Comparison of ENCODE assay signal across 2 cellular contexts in genomic region chr3:55645406-55645805, GRCh38.
TF ChIP-seq lines count a peak whose summit lies in the region.

No MANE protein-coding gene starts in this region.

TF ChIP-seq in IMR-90, 13 proteins besides CTCF, POLR2A, EP300 and RAD21:
- no peak for TF ChIP-seq CHD1 (IDR thresholded peaks at IDR 0.05; ENCODE audit: low read depth, low read length)
- TF ChIP-seq CEBPB (IDR thresholded peaks at IDR 0.05; ENCODE audit: low read depth, low read length): peak; percentile 78
TF ChIP-seq in IMR-90: peak in this region for 1.

TF ChIP-seq in H1, 55 proteins besides CTCF, POLR2A, EP300 and RAD21:
- TF ChIP-seq, protein P1, sequence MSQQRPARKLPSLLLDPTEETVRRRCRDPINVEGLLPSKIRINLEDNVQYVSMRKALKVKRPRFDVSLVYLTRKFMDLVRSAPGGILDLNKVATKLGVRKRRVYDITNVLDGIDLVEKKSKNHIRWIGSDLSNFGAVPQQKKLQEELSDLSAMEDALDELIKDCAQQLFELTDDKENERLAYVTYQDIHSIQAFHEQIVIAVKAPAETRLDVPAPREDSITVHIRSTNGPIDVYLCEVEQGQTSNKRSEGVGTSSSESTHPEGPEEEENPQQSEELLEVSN (IDR thresholded peaks at IDR 0.05): no peak
- peak; percentile 58; the same call in 1 of the 2 replicates for TF ChIP-seq CEBPB (IDR thresholded peaks at IDR 0.05; ENCODE audit: low read depth, low read length)
TF ChIP-seq in H1: peak in this region for 1.
